In genomic region chr1:3289502-3289901, GRCh38 we compare ENCODE assay signal across 17 cellular contexts.
DNase-seq lines count a peak whose midpoint lies in the region; ATAC-seq and TF ChIP-seq lines count a peak whose summit lies in the region.
"Had no signal": no experiment of that assay in that cellular context is flagged by ENCODE, and none has a peak within 500 bp of the region (broad histone marks: within the 10 kb centered on the region; RNA-seq: fewer than 3 reads in every experiment).

No MANE protein-coding gene starts in this region.

- no peaks in the 10 kb centered on the region for H3K9me3 Mint-ChIP-seq in stimulated activated naive CD8-positive, alpha-beta T cell treated with anti-CD3 and anti-CD28 coated beads, Interleukin-15, amount 100 ng/mL, for 72 hours
- H3K9me3 Mint-ChIP-seq: CD4-positive, alpha-beta T cell; CD8-positive, alpha-beta T cell had no signal

- H3K4me3 Mint-ChIP-seq in stimulated activated naive CD8-positive, alpha-beta T cell treated with anti-CD3 and anti-CD28 coated beads, Interleukin-15, amount 100 ng/mL, for 72 hours: no peak overlapping the region
- H3K4me3 Mint-ChIP-seq: B cell; CD4-positive, alpha-beta T cell; CD8-positive, alpha-beta T cell had no signal

- H3K27ac ChIP-seq in cardiac muscle cell: peak overlapping the region; percentile 93
- H3K27ac ChIP-seq: 22Rv1; A549; BLaER1 treated with 17β-estradiol and CSF1 and Interleukin-3, amounts not matched to agents 10 nM and 100 nM; C4-2B had no signal

- H3K4me1 Mint-ChIP-seq in stimulated activated naive CD8-positive, alpha-beta T cell treated with anti-CD3 and anti-CD28 coated beads, Interleukin-15, amount 100 ng/mL, for 72 hours: no peaks in the 10 kb centered on the region
- H3K4me1 Mint-ChIP-seq: B cell had no signal

- H3K9me3 ChIP-seq in cardiac muscle cell (ENCODE audit: low read depth): no peaks in the 10 kb centered on the region
- H3K9me3 ChIP-seq: A549; BLaER1 treated with 17β-estradiol and CSF1 and Interleukin-3, amounts not matched to agents 10 nM and 100 nM; Caco-2 had no signal

- TF ChIP-seq CTCF in cardiac muscle cell (IDR thresholded peaks at IDR 0.05; ENCODE audit: low read depth, low read length): no peak

- no peaks in the 10 kb centered on the region for H3K27me3 Mint-ChIP-seq in stimulated activated naive CD8-positive, alpha-beta T cell treated with anti-CD3 and anti-CD28 coated beads, Interleukin-15, amount 100 ng/mL, for 72 hours
- H3K27me3 Mint-ChIP-seq: B cell; CD4-positive, alpha-beta T cell had no signal

- peaks cover 55% of the 10 kb centered on the region for H3K4me1 ChIP-seq in cardiac muscle cell (ENCODE audit: low read depth)
- H3K4me1 ChIP-seq: A549 had no signal

- no peak for ATAC-seq in left cardiac atrium
- peak; percentile 26 for ATAC-seq in stimulated activated naive CD8-positive, alpha-beta T cell treated with anti-CD3 and anti-CD28 coated beads, Interleukin-15, amount 100 ng/mL, for 72 hours
- no peak for ATAC-seq in stimulated activated naive CD8-positive, alpha-beta T cell treated with anti-CD3 and anti-CD28 coated beads, Interleukin-15, Interleukin-2, amounts not matched to agents 100 U/mL and 50 U/mL, for 24 hours
- ATAC-seq: A549; CD8-positive, alpha-beta T cell had no signal

- no peak for DNase-seq in cardiac muscle cell (ENCODE audit: low read depth in 1 of 2, low spot score in 1 of 2)
- no peak for DNase-seq in left cardiac atrium
- DNase-seq in stimulated activated naive CD8-positive, alpha-beta T cell treated with anti-CD3 and anti-CD28 coated beads, Interleukin-15, amount 100 ng/mL, for 72 hours: no peak
- DNase-seq in stimulated activated naive CD8-positive, alpha-beta T cell treated with anti-CD3 and anti-CD28 coated beads, Interleukin-15, Interleukin-2, amounts not matched to agents 100 U/mL and 50 U/mL, for 24 hours: no peak
- no peak for DNase-seq in mucosa of gallbladder (ENCODE audit: low spot score)
- DNase-seq: AML-193; Caco-2; Calu3; CD4-positive, alpha-beta T cell; CD8-positive, alpha-beta T cell; DMS79 treated with DMSO at 0.1 percent for 48 hours; GF-D8 had no signal

- H3K27me3 ChIP-seq in cardiac muscle cell: no peaks in the 10 kb centered on the region

- intact Hi-C loops in left cardiac atrium (cut with DNase I): loop anchor here in 1 of 2 donors (10.0 kb wide), 2 partner anchors 215 to 275 kb away; no protein-coding TSS in a partner anchor

- H3K4me3 ChIP-seq in cardiac muscle cell: no peak overlapping the region
- H3K4me3 ChIP-seq: A549; BLaER1 treated with 17β-estradiol and CSF1 and Interleukin-3, amounts not matched to agents 10 nM and 100 nM had no signal

- no peak overlapping the region for H3K27ac Mint-ChIP-seq in stimulated activated naive CD8-positive, alpha-beta T cell treated with anti-CD3 and anti-CD28 coated beads, Interleukin-15, amount 100 ng/mL, for 72 hours
- H3K27ac Mint-ChIP-seq: B cell; CD4-positive, alpha-beta T cell; CD8-positive, alpha-beta T cell had no signal

- no peaks in the 10 kb centered on the region for H3K36me3 ChIP-seq in cardiac muscle cell
- H3K36me3 ChIP-seq: BLaER1 treated with 17β-estradiol and CSF1 and Interleukin-3, amounts not matched to agents 10 nM and 100 nM had no signal
